ENCODE assay signal across 1 cellular context in genomic region chr12:101280006-101280505, GRCh38.
TF ChIP-seq lines count a peak whose summit lies in the region.

TSS of gene UTP20 (plus strand) at chr12:101280105. CDS start at chr12:101280283, 178 bp downstream.

TF ChIP-seq in HepG2, 621 proteins besides CTCF, POLR2A, EP300 and RAD21 (continued from another document and continues in another):
- TF ChIP-seq ZNF253 (CRISPR knock-in tag; IDR thresholded peaks at IDR 0.05; ENCODE audit: borderline replicate concordance) (no peak), PAX8 (CRISPR knock-in tag; IDR thresholded peaks at IDR 0.05; ENCODE audit: borderline replicate concordance) (no peak), ZNF468 (CRISPR knock-in tag; IDR thresholded peaks at IDR 0.05) (no peak), ZMYM2 (CRISPR knock-in tag; IDR thresholded peaks at IDR 0.05) (no peak), FOXJ3 (CRISPR knock-in tag; IDR thresholded peaks at IDR 0.05; ENCODE audit: borderline replicate concordance) (no peak), DZIP1 (CRISPR knock-in tag; IDR thresholded peaks at IDR 0.05) (no peak), ZSCAN9 (CRISPR knock-in tag; IDR thresholded peaks at IDR 0.05; ENCODE audit: borderline replicate concordance) (no peak), EEA1 (CRISPR knock-in tag; IDR thresholded peaks at IDR 0.05; ENCODE audit: borderline replicate concordance) (no peak), SMAD3 (CRISPR knock-in tag; IDR thresholded peaks at IDR 0.05) (no peak), YY1 (IDR thresholded peaks at IDR 0.05; ENCODE audit: insufficient read depth, insufficient replicate concordance, low read depth, low read length) (peak; percentile 99), ZNF687 (CRISPR knock-in tag; IDR thresholded peaks at IDR 0.05) (peak; percentile 70), ZNF317 (CRISPR knock-in tag; IDR thresholded peaks at IDR 0.05) (0 out of 2 replicates have a peak, but pooled peaks have one; percentile 56), ELF1 (CRISPR knock-in tag; IDR thresholded peaks at IDR 0.05) (peak; percentile 88), ZMAT5 (CRISPR knock-in tag; IDR thresholded peaks at IDR 0.05; ENCODE audit: borderline replicate concordance, low read depth) (no peak), FOSL1 (CRISPR knock-in tag; IDR thresholded peaks at IDR 0.05; ENCODE audit: borderline replicate concordance) (no peak), SP4 (CRISPR knock-in tag; IDR thresholded peaks at IDR 0.05) (peak; percentile 73), ZNF704 (CRISPR knock-in tag; IDR thresholded peaks at IDR 0.05; ENCODE audit: borderline replicate concordance) (peak; percentile 85; the same call in 1 of the 2 replicates), RERE (CRISPR knock-in tag; IDR thresholded peaks at IDR 0.05; ENCODE audit: low read depth) (no peak), MXD4 (CRISPR knock-in tag; IDR thresholded peaks at IDR 0.05) (peak; percentile 100), POGK (CRISPR knock-in tag; conservative IDR thresholded peaks at IDR 0.05) (peak; percentile 56; the same call in 1 of the 2 replicates), MEIS2 (CRISPR knock-in tag; IDR thresholded peaks at IDR 0.05) (no peak; the same call in 1 of the 2 replicates), SIN3B (IDR thresholded peaks at IDR 0.05; ENCODE audit: low read length) (peak; percentile 80), ZNF432 (CRISPR knock-in tag; IDR thresholded peaks at IDR 0.05; ENCODE audit: borderline replicate concordance) (no peak), ZZZ3 (CRISPR knock-in tag; IDR thresholded peaks at IDR 0.05; ENCODE audit: borderline replicate concordance) (no peak), MAZ (IDR thresholded peaks at IDR 0.05; ENCODE audit: borderline replicate concordance, low read depth, low read length) (no peak), MAZ (CRISPR knock-in tag; IDR thresholded peaks at IDR 0.05; ENCODE audit: low read depth) (0 out of 2 replicates have a peak, but pooled peaks have one; percentile 24), NFIC (IDR thresholded peaks at IDR 0.05; ENCODE audit: low read length) (no peak), ZNF788 (CRISPR knock-in tag; IDR thresholded peaks at IDR 0.05; ENCODE audit: borderline replicate concordance) (peak; percentile 42; the same call in 1 of the 2 replicates), ZNF431 (CRISPR knock-in tag; IDR thresholded peaks at IDR 0.05; ENCODE audit: borderline replicate concordance, low read depth) (no peak), MED1 (CRISPR knock-in tag; IDR thresholded peaks at IDR 0.05) (peak; percentile 64), HINFP (CRISPR knock-in tag; IDR thresholded peaks at IDR 0.05; ENCODE audit: low read depth) (0 out of 2 replicates have a peak, but pooled peaks have one; percentile 40), ZHX1 (CRISPR knock-in tag; IDR thresholded peaks at IDR 0.05; ENCODE audit: low read depth) (no peak), PHF21A (CRISPR knock-in tag; IDR thresholded peaks at IDR 0.05) (no peak), ZBTB1 (CRISPR knock-in tag; IDR thresholded peaks at IDR 0.05; ENCODE audit: borderline replicate concordance) (no peak), FLYWCH1 (CRISPR knock-in tag; IDR thresholded peaks at IDR 0.05) (no peak), PRPF4 (IDR thresholded peaks at IDR 0.05; ENCODE audit: low read depth, low read length, poor library complexity, severe bottlenecking) (no peak), ZNF382 (CRISPR knock-in tag; IDR thresholded peaks at IDR 0.05; ENCODE audit: borderline replicate concordance) (no peak), SAFB2 (CRISPR knock-in tag; IDR thresholded peaks at IDR 0.05; ENCODE audit: borderline replicate concordance, low read depth) (no peak), CHD4 (IDR thresholded peaks at IDR 0.05; ENCODE audit: borderline replicate concordance, low read length) (no peak)
